1 cellular context compared by ENCODE assay signal in the genomic region with DNA sequence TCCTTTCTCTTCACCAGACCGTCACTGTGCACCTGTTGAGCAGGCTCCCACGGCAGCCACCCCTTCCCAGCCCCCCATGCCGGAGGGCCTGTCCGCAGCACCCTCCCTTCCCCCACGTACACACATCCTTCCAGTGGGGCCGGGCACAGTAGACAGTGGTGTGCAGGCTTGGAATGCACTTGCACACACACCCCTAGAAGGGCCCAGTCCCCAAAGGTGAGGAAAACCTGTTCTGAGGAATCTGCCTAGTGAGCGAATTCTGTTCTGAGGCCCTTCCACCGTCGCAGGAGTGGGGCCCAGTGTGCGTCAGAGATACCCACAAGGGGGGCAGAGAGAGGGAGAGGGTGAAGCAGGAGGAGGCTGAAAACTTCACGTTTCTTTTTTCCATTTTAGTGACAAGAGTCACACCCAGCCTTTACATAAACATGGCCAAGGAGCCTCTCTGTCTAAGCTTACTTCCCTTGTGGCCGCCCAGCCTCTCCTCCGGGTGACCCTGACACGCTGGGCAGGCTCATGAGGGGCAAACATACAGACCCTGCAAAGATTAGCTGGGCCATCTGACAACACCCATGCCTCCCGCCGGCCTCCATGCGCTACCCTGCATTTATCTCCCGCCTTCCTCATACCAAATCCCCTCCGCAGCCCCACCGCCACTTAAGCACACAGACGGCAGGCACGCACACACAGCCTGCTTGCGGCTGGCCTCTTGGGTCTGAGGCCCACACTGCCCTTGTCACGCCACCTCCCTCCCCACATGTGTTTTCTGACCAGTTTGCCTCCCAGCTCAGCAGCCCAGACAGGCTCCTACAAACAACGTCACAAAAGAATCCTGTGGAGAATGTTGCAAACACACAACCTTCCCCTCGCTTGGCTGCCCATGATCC.
TF ChIP-seq lines count a peak whose summit lies in the region.

No MANE protein-coding gene starts in this region.

TF ChIP-seq in GM23338, 12 proteins besides CTCF, POLR2A, EP300 and RAD21 (continued from another document):
- TF ChIP-seq, protein P1, sequence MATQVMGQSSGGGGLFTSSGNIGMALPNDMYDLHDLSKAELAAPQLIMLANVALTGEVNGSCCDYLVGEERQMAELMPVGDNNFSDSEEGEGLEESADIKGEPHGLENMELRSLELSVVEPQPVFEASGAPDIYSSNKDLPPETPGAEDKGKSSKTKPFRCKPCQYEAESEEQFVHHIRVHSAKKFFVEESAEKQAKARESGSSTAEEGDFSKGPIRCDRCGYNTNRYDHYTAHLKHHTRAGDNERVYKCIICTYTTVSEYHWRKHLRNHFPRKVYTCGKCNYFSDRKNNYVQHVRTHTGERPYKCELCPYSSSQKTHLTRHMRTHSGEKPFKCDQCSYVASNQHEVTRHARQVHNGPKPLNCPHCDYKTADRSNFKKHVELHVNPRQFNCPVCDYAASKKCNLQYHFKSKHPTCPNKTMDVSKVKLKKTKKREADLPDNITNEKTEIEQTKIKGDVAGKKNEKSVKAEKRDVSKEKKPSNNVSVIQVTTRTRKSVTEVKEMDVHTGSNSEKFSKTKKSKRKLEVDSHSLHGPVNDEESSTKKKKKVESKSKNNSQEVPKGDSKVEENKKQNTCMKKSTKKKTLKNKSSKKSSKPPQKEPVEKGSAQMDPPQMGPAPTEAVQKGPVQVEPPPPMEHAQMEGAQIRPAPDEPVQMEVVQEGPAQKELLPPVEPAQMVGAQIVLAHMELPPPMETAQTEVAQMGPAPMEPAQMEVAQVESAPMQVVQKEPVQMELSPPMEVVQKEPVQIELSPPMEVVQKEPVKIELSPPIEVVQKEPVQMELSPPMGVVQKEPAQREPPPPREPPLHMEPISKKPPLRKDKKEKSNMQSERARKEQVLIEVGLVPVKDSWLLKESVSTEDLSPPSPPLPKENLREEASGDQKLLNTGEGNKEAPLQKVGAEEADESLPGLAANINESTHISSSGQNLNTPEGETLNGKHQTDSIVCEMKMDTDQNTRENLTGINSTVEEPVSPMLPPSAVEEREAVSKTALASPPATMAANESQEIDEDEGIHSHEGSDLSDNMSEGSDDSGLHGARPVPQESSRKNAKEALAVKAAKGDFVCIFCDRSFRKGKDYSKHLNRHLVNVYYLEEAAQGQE (IDR thresholded peaks at IDR 0.05; ENCODE audit: unreplicated experiment), result no peak
- TF ChIP-seq EZH2 (IDR thresholded peaks at IDR 0.05; ENCODE audit: low read depth, unreplicated experiment) (no peak), STAT1 (IDR thresholded peaks at IDR 0.05; ENCODE audit: unreplicated experiment) (no peak), ZNF114 (CRISPR knock-in tag; IDR thresholded peaks at IDR 0.05) (no peak), NANOG (IDR thresholded peaks at IDR 0.05; ENCODE audit: borderline replicate concordance) (no peak), JUNB (IDR thresholded peaks at IDR 0.05; ENCODE audit: unreplicated experiment) (no peak), EZH2phosphoT487 (IDR thresholded peaks at IDR 0.05; ENCODE audit: unreplicated experiment) (no peak), CREB1 (CRISPR knock-in tag; IDR thresholded peaks at IDR 0.05; ENCODE audit: low read depth) (no peak), POLR2AphosphoS5 (IDR thresholded peaks at IDR 0.05; ENCODE audit: low read depth) (no peak)
- TF ChIP-seq, protein P2, sequence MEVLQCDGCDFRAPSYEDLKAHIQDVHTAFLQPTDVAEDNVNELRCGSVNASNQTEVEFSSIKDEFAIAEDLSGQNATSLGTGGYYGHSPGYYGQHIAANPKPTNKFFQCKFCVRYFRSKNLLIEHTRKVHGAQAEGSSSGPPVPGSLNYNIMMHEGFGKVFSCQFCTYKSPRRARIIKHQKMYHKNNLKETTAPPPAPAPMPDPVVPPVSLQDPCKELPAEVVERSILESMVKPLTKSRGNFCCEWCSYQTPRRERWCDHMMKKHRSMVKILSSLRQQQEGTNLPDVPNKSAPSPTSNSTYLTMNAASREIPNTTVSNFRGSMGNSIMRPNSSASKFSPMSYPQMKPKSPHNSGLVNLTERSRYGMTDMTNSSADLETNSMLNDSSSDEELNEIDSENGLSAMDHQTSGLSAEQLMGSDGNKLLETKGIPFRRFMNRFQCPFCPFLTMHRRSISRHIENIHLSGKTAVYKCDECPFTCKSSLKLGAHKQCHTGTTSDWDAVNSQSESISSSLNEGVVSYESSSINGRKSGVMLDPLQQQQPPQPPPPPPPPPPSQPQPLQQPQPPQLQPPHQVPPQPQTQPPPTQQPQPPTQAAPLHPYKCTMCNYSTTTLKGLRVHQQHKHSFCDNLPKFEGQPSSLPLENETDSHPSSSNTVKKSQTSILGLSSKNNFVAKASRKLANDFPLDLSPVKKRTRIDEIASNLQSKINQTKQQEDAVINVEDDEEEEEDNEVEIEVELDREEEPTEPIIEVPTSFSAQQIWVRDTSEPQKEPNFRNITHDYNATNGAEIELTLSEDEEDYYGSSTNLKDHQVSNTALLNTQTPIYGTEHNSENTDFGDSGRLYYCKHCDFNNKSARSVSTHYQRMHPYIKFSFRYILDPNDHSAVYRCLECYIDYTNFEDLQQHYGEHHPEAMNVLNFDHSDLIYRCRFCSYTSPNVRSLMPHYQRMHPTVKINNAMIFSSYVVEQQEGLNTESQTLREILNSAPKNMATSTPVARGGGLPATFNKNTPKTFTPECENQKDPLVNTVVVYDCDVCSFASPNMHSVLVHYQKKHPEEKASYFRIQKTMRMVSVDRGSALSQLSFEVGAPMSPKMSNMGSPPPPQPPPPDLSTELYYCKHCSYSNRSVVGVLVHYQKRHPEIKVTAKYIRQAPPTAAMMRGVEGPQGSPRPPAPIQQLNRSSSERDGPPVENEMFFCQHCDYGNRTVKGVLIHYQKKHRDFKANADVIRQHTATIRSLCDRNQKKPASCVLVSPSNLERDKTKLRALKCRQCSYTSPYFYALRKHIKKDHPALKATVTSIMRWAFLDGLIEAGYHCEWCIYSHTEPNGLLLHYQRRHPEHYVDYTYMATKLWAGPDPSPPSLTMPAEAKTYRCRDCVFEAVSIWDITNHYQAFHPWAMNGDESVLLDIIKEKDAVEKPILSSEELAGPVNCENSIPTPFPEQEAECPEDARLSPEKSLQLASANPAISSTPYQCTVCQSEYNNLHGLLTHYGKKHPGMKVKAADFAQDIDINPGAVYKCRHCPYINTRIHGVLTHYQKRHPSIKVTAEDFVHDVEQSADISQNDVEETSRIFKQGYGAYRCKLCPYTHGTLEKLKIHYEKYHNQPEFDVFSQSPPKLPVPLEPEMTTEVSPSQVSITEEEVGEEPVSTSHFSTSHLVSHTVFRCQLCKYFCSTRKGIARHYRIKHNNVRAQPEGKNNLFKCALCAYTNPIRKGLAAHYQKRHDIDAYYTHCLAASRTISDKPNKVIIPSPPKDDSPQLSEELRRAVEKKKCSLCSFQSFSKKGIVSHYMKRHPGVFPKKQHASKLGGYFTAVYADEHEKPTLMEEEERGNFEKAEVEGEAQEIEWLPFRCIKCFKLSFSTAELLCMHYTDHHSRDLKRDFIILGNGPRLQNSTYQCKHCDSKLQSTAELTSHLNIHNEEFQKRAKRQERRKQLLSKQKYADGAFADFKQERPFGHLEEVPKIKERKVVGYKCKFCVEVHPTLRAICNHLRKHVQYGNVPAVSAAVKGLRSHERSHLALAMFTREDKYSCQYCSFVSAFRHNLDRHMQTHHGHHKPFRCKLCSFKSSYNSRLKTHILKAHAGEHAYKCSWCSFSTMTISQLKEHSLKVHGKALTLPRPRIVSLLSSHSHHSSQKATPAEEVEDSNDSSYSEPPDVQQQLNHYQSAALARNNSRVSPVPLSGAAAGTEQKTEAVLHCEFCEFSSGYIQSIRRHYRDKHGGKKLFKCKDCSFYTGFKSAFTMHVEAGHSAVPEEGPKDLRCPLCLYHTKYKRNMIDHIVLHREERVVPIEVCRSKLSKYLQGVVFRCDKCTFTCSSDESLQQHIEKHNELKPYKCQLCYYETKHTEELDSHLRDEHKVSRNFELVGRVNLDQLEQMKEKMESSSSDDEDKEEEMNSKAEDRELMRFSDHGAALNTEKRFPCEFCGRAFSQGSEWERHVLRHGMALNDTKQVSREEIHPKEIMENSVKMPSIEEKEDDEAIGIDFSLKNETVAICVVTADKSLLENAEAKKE (CRISPR knock-in tag; IDR thresholded peaks at IDR 0.05), result no peak
- TF ChIP-seq, protein P3, sequence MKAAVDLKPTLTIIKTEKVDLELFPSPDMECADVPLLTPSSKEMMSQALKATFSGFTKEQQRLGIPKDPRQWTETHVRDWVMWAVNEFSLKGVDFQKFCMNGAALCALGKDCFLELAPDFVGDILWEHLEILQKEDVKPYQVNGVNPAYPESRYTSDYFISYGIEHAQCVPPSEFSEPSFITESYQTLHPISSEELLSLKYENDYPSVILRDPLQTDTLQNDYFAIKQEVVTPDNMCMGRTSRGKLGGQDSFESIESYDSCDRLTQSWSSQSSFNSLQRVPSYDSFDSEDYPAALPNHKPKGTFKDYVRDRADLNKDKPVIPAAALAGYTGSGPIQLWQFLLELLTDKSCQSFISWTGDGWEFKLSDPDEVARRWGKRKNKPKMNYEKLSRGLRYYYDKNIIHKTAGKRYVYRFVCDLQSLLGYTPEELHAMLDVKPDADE (IDR thresholded peaks at IDR 0.05), result no peak
TF ChIP-seq in GM23338: peak in this region for 0.
